In the genomic region with DNA sequence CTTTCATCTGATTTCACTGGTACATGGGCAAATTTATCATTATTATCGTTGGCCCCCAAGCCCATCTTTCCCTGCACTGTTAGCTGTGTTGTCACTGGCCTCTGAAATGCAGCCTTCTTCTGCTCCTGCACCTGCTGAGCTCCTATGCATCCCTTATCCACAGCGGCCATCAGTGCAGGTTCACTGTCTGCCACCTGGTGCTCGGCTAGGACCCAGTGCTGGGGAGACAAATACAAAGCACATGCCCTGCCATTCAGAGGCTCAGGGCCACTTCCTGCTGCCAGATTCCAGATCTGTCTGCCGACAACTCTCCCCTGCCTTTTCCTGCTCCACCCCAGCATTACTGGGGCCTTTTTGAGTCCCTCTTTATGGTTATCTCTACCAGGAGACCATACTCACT, we compare ENCODE assay signal across 26 cellular contexts.
"Had no signal": no experiment of that assay in that cellular context is flagged by ENCODE, and none has a peak within 500 bp of the region (broad histone marks: within the 10 kb centered on the region; RNA-seq: fewer than 3 reads in every experiment).

No MANE protein-coding gene starts in this region.

- H3K27me3 Mint-ChIP-seq: activated CD4-positive, alpha-beta memory T cell treated with anti-CD3 and anti-CD28 coated beads for 36 hours had no signal

- H3K4me3 Mint-ChIP-seq: activated CD4-positive, alpha-beta memory T cell treated with anti-CD3 and anti-CD28 coated beads for 36 hours; activated naive CD8-positive, alpha-beta T cell treated with anti-CD3 and anti-CD28 coated beads for 36 hours had no signal

- H3K27me3 ChIP-seq: ascending aorta, MG63 had no signal

- DNase-seq: activated CD4-positive, alpha-beta memory T cell treated with anti-CD3 and anti-CD28 coated beads for 36 hours; activated CD4-positive, alpha-beta T cell treated with anti-CD3 and anti-CD28 coated beads, Interleukin-2, amount 50 U/mL, for 1 hour; activated CD8-positive, alpha-beta memory T cell treated with anti-CD3 and anti-CD28 coated beads, Interleukin-2, amount 50 U/mL, for 4 hours; activated effector memory CD4-positive, alpha-beta T cell treated with Interleukin-2 at 50 U/mL for 16 hours; activated naive CD4-positive, alpha-beta T cell treated with anti-CD3 and anti-CD28 coated beads, Interleukin-2, amount 50 U/mL, for 16 hours; activated naive CD8-positive, alpha-beta T cell treated with anti-CD3 and anti-CD28 coated beads for 36 hours; activated T-cell treated with anti-CD3 and anti-CD28 coated beads for 4 hours; activated T-cell treated with anti-CD3 and anti-CD28 coated beads, Interleukin-2, amount 50 U/mL, for 48 hours; amniotic stem cell; cerebellar nuclear complex; Kasumi-1; KG1; MG63; NCI-H1092; NCI-H1436 treated with DMSO at 0.1 percent for 48 hours; NCI-H1930; NCI-H2081 treated with DMSO at 0.1 percent for 48 hours; NCI-H510A; NCI-H526; NCI-H748 treated with DMSO at 0.1 percent for 48 hours; OCI-M1; Right ventricle myocardium superior; T1000; WERI-Rb-1 had no signal

- H3K4me3 ChIP-seq: ascending aorta, breast epithelium, MG63 had no signal

- H3K36me3 Mint-ChIP-seq: activated CD4-positive, alpha-beta memory T cell treated with anti-CD3 and anti-CD28 coated beads for 36 hours; activated naive CD8-positive, alpha-beta T cell treated with anti-CD3 and anti-CD28 coated beads for 36 hours had no signal

- H3K27ac Mint-ChIP-seq: activated CD4-positive, alpha-beta memory T cell treated with anti-CD3 and anti-CD28 coated beads for 36 hours; activated naive CD8-positive, alpha-beta T cell treated with anti-CD3 and anti-CD28 coated beads for 36 hours had no signal

- H3K4me1 ChIP-seq: ascending aorta, breast epithelium had no signal

- H3K9me3 Mint-ChIP-seq: activated CD4-positive, alpha-beta memory T cell treated with anti-CD3 and anti-CD28 coated beads for 36 hours; activated naive CD8-positive, alpha-beta T cell treated with anti-CD3 and anti-CD28 coated beads for 36 hours had no signal

- H3K4me1 Mint-ChIP-seq: activated naive CD8-positive, alpha-beta T cell treated with anti-CD3 and anti-CD28 coated beads for 36 hours had no signal

- H3K9me3 ChIP-seq: ascending aorta, breast epithelium, MG63 had no signal

- H3K36me3 ChIP-seq: ascending aorta, breast epithelium, MG63, WERI-Rb-1 had no signal

- H3K27ac ChIP-seq: ascending aorta, breast epithelium, WERI-Rb-1 had no signal
